In the genomic region with DNA sequence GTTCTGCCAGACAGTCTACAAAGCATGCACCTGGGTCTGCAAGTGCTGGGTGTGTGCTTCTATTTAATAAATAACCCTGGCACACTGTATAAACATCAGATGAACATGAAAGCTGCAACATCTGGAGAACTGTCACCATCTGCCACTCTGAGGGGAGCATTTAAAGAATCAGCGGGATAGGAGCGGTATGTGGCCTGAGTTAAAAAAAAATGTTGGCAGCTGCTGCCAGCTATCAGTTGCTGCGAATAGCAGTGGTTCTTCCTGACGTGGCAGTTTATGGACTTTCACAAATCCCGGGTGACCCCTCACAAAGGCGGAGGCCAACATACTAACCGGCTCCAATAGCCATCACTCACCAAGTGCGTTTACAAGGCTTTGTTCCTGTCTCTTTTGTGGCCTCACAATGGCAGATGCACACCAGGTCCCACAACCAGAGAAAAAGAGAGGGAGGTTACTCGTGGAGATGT, we compare ENCODE assay signal across 11 cellular contexts.
DNase-seq lines count a peak whose midpoint lies in the region; ATAC-seq and TF ChIP-seq lines count a peak whose summit lies in the region.
"Had no signal": no experiment of that assay in that cellular context is flagged by ENCODE, and none has a peak within 500 bp of the region (broad histone marks: within the 10 kb centered on the region; RNA-seq: fewer than 3 reads in every experiment).

No MANE protein-coding gene starts in this region.

- H3K27ac ChIP-seq in foreskin keratinocyte, result no peak overlapping the region
- H3K27ac ChIP-seq: BLaER1 treated with 17β-estradiol and CSF1 and Interleukin-3, amounts not matched to agents 10 nM and 100 nM had no signal

- H3K27me3 ChIP-seq in foreskin keratinocyte, result no peaks in the 10 kb centered on the region
- H3K27me3 ChIP-seq: BLaER1 treated with 17β-estradiol and CSF1 and Interleukin-3, amounts not matched to agents 10 nM and 100 nM had no signal

- H3K4me1 Mint-ChIP-seq in brain (peaks cover 61% of the 10 kb centered on the region), nephron progenitor cell (peaks cover 53% of the 10 kb centered on the region)
- H3K4me1 Mint-ChIP-seq in activated naive CD4-positive, alpha-beta T cell treated with anti-CD3 and anti-CD28 coated beads, Interleukin-2, amount 10 ng/mL, durations not matched to agents 7 days and 5 days, result no peaks in the 10 kb centered on the region
- H3K4me1 Mint-ChIP-seq: activated naive CD4-positive, alpha-beta T cell treated with anti-CD3 and anti-CD28 coated beads, Interleukin-2, amount 50 U/mL, for 24 hours had no signal

- H3K4me3 Mint-ChIP-seq in brain (peak overlapping the region; percentile 4 to 43 (median 24)), nephron progenitor cell (no peak overlapping the region)
- H3K4me3 Mint-ChIP-seq in activated naive CD4-positive, alpha-beta T cell treated with anti-CD3 and anti-CD28 coated beads, Interleukin-2, amount 10 ng/mL, durations not matched to agents 7 days and 5 days, result no peak overlapping the region
- H3K4me3 Mint-ChIP-seq: activated naive CD4-positive, alpha-beta T cell treated with anti-CD3 and anti-CD28 coated beads, Interleukin-2, amount 50 U/mL, for 24 hours; naive B cell had no signal

- TF ChIP-seq CTCF in brain (conservative IDR thresholded peaks at IDR 0.05) (no peak), nephron progenitor cell (IDR thresholded peaks at IDR 0.05) (no peak), foreskin keratinocyte (conservative IDR thresholded peaks at IDR 0.05) (no peak)

- H3K36me3 Mint-ChIP-seq in brain (no peaks in the 10 kb centered on the region), nephron progenitor cell (ENCODE audit: low read depth) (no peaks in the 10 kb centered on the region)
- H3K36me3 Mint-ChIP-seq in activated naive CD4-positive, alpha-beta T cell treated with anti-CD3 and anti-CD28 coated beads, Interleukin-2, amount 10 ng/mL, durations not matched to agents 7 days and 5 days, result peaks cover 1% of the 10 kb centered on the region

- DNase-seq in DMS 273 treated with DMSO at 0.1 percent for 48 hours (lab: John Stamatoyannopoulos, UW) (peak; percentile 93), NCI-H2029 treated with DMSO at 0.1 percent for 48 hours (lab: John Stamatoyannopoulos, UW) (peak; percentile 22), nephron progenitor cell (peak; percentile 23), left lobe of liver (ENCODE audit: low spot score) (no peak), foreskin keratinocyte (no peak)
- DNase-seq in activated naive CD4-positive, alpha-beta T cell treated with anti-CD3 and anti-CD28 coated beads, Interleukin-2, amount 10 ng/mL, durations not matched to agents 7 days and 5 days, result no peak
- DNase-seq: naive B cell had no signal

- H3K4me1 ChIP-seq in foreskin keratinocyte, result no peaks in the 10 kb centered on the region

- no peaks in the 10 kb centered on the region for H3K9me3 Mint-ChIP-seq in brain
- no peaks in the 10 kb centered on the region for H3K9me3 Mint-ChIP-seq in nephron progenitor cell
- no peaks in the 10 kb centered on the region for H3K9me3 Mint-ChIP-seq in activated naive CD4-positive, alpha-beta T cell treated with anti-CD3 and anti-CD28 coated beads, Interleukin-2, amount 10 ng/mL, durations not matched to agents 7 days and 5 days
- H3K9me3 Mint-ChIP-seq: activated naive CD4-positive, alpha-beta T cell treated with anti-CD3 and anti-CD28 coated beads, Interleukin-2, amount 50 U/mL, for 24 hours; naive B cell had no signal

- CTCF ChIA-PET in activated naive CD4-positive, alpha-beta T cell treated with anti-CD3 and anti-CD28 coated beads, Interleukin-2, amount 10 ng/mL, durations not matched to agents 7 days and 5 days (lab: Charles Lee), result interaction anchor here (1.4 kb wide), 1 partner anchor 46 kb away, joined by 4 read pairs; no protein-coding TSS in a partner anchor

- ATAC-seq in left lobe of liver (no peak), foreskin keratinocyte (no peak), HG02884 (IDR thresholded peaks at IDR 0.05; ENCODE audit: unreplicated experiment) (no peak)

- H3K27ac Mint-ChIP-seq in brain (peak overlapping the region; percentile 83 to 94 (median 92)), nephron progenitor cell (peak overlapping the region; percentile 80)
- H3K27ac Mint-ChIP-seq in activated naive CD4-positive, alpha-beta T cell treated with anti-CD3 and anti-CD28 coated beads, Interleukin-2, amount 10 ng/mL, durations not matched to agents 7 days and 5 days, result no peak overlapping the region
- H3K27ac Mint-ChIP-seq: activated naive CD4-positive, alpha-beta T cell treated with anti-CD3 and anti-CD28 coated beads, Interleukin-2, amount 50 U/mL, for 24 hours had no signal

- H3K27me3 Mint-ChIP-seq in brain (peaks cover 5% of the 10 kb centered on the region), nephron progenitor cell (ENCODE audit: low read depth, poor library complexity) (no peaks in the 10 kb centered on the region)
- no peaks in the 10 kb centered on the region for H3K27me3 Mint-ChIP-seq in activated naive CD4-positive, alpha-beta T cell treated with anti-CD3 and anti-CD28 coated beads, Interleukin-2, amount 10 ng/mL, durations not matched to agents 7 days and 5 days
- H3K27me3 Mint-ChIP-seq: activated naive CD4-positive, alpha-beta T cell treated with anti-CD3 and anti-CD28 coated beads, Interleukin-2, amount 50 U/mL, for 24 hours; naive B cell had no signal

Comparison
In these comparisons a context has a peak if more than half of its experiments do, and no peak if none do; other contexts are left out.
1. DNase-seq: peak in DMS 273 treated with DMSO at 0.1 percent for 48 hours (single experiment), NCI-H2029 treated with DMSO at 0.1 percent for 48 hours (single experiment) and nephron progenitor cell (single experiment); none in left lobe of liver (single experiment), activated naive CD4-positive, alpha-beta T cell treated with anti-CD3 and anti-CD28 coated beads, Interleukin-2, amount 10 ng/mL, durations not matched to agents 7 days and 5 days (single experiment) and foreskin keratinocyte (0 of 2).
2. H3K4me3 Mint-ChIP-seq: peak in brain (5 of 5); none in nephron progenitor cell (single experiment) and activated naive CD4-positive, alpha-beta T cell treated with anti-CD3 and anti-CD28 coated beads, Interleukin-2, amount 10 ng/mL, durations not matched to agents 7 days and 5 days (single experiment).